ENCODE assay signal across 22 cellular contexts in the genomic region with DNA sequence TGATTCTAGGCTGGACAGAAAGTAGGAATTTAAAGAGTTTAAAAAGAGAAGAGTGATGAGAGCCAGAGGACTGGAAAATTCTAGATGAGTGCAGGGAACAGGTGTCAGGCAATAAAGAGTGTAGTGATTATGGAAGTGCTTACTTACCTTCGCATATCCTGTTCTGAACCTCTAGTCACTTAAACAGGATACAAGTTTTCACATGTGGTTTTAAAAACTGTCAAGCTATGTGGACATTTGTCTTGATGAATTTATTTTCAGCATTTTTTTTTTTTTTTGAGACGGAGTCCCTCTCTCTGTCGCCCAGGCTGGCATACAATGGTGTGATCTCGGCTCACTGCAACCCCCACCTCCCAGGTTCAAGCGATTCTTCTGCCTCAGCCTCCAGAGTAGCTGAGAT. TPM values are rescaled to one million over a fixed set of nuclear protein-coding genes. Genes with fewer than 3 reads are reported as not detected.
DNase-seq lines count a peak whose midpoint lies in the region; ATAC-seq and TF ChIP-seq lines count a peak whose summit lies in the region.
"Had no signal": no experiment of that assay in that cellular context is flagged by ENCODE, and none has a peak within 500 bp of the region (broad histone marks: within the 10 kb centered on the region; RNA-seq: fewer than 3 reads in every experiment).

No MANE protein-coding gene starts in this region.

- H3K4me2 ChIP-seq in Loucy (ENCODE audit: low read depth, low read length, poor library complexity, severe bottlenecking): peak overlapping the region; percentile 16

- H3K27ac Mint-ChIP-seq in activated CD4-positive, alpha-beta T cell treated with anti-CD3 and anti-CD28 coated beads, Interleukin-2, amount 10 ng/mL, durations not matched to agents 24 days and 14 days: no peak overlapping the region
- H3K27ac Mint-ChIP-seq in activated CD4-positive, alpha-beta T cell treated with anti-CD3 and anti-CD28 coated beads, Interleukin-2, amount 10 ng/mL, durations not matched to agents 7 days and 5 days: no peak overlapping the region
- H3K27ac Mint-ChIP-seq in effector memory CD8-positive, alpha-beta T cell: no peak overlapping the region
- no peak overlapping the region for H3K27ac Mint-ChIP-seq in natural killer cell treated with Interleukin-12 subunit alpha and Interleukin-12 subunit beta and Interleukin-15 and Interleukin-18, amount 100 ng/mL, for 72 hours
- H3K27ac Mint-ChIP-seq: CD8-positive, alpha-beta memory T cell had no signal

- POLR2A ChIA-PET in activated CD4-positive, alpha-beta T cell treated with anti-CD3 and anti-CD28 coated beads, Interleukin-2, amount 10 ng/mL, durations not matched to agents 7 days and 5 days (lab: Charles Lee): no interaction called here

- intact Hi-C loops in activated CD4-positive, alpha-beta T cell treated with anti-CD3 and anti-CD28 coated beads, Interleukin-2, amount 10 ng/mL, durations not matched to agents 24 days and 14 days (cut with micrococcal nuclease): no loop called here

- H3K4me3 ChIP-seq in Loucy (ENCODE audit: low read length, poor library complexity, severe bottlenecking): no peak overlapping the region
- H3K4me3 ChIP-seq: BLaER1 treated with 17β-estradiol and CSF1 and Interleukin-3, amounts not matched to agents 10 nM and 100 nM had no signal

- no peaks in the 10 kb centered on the region for H3K9me2 ChIP-seq in Loucy (replicated peaks; ENCODE audit: low read depth, low read length)

- no peak overlapping the region for H3K9ac ChIP-seq in Loucy (ENCODE audit: low read depth, low read length, poor library complexity, severe bottlenecking)
- H3K9ac ChIP-seq: BLaER1 treated with 17β-estradiol and CSF1 and Interleukin-3, amounts not matched to agents 10 nM and 100 nM had no signal

- H3K27me3 Mint-ChIP-seq in activated CD4-positive, alpha-beta T cell treated with anti-CD3 and anti-CD28 coated beads, Interleukin-2, amount 10 ng/mL, durations not matched to agents 24 days and 14 days: peaks cover 1% of the 10 kb centered on the region
- H3K27me3 Mint-ChIP-seq in activated CD4-positive, alpha-beta T cell treated with anti-CD3 and anti-CD28 coated beads, Interleukin-2, amount 10 ng/mL, durations not matched to agents 7 days and 5 days: no peaks in the 10 kb centered on the region
- H3K27me3 Mint-ChIP-seq in effector memory CD8-positive, alpha-beta T cell: no peaks in the 10 kb centered on the region
- no peaks in the 10 kb centered on the region for H3K27me3 Mint-ChIP-seq in natural killer cell treated with Interleukin-12 subunit alpha and Interleukin-12 subunit beta and Interleukin-15 and Interleukin-18, amount 100 ng/mL, for 72 hours
- H3K27me3 Mint-ChIP-seq: CD8-positive, alpha-beta memory T cell had no signal

- no peaks in the 10 kb centered on the region for H3K36me3 Mint-ChIP-seq in activated CD4-positive, alpha-beta T cell treated with anti-CD3 and anti-CD28 coated beads, Interleukin-2, amount 10 ng/mL, durations not matched to agents 24 days and 14 days (ENCODE audit: low read depth)
- no peaks in the 10 kb centered on the region for H3K36me3 Mint-ChIP-seq in activated CD4-positive, alpha-beta T cell treated with anti-CD3 and anti-CD28 coated beads, Interleukin-2, amount 10 ng/mL, durations not matched to agents 7 days and 5 days (ENCODE audit: low read depth)
- peaks cover 3% of the 10 kb centered on the region for H3K36me3 Mint-ChIP-seq in effector memory CD8-positive, alpha-beta T cell (ENCODE audit: insufficient read depth)
- H3K36me3 Mint-ChIP-seq in natural killer cell treated with Interleukin-12 subunit alpha and Interleukin-12 subunit beta and Interleukin-15 and Interleukin-18, amount 100 ng/mL, for 72 hours: no peaks in the 10 kb centered on the region

- ATAC-seq in effector memory CD8-positive, alpha-beta T cell (replicated peaks): peak; percentile 91
- peak; percentile 84 to 86 for ATAC-seq in natural killer cell treated with Interleukin-12 subunit alpha and Interleukin-12 subunit beta and Interleukin-15 and Interleukin-18, amount 100 ng/mL, for 72 hours
- no peak for ATAC-seq in GM21723 (IDR thresholded peaks at IDR 0.05; ENCODE audit: unreplicated experiment)
- ATAC-seq: HepG2, PC-3 had no signal

- DNase-seq in activated CD4-positive, alpha-beta T cell treated with anti-CD3 and anti-CD28 coated beads, Interleukin-2, amount 10 ng/mL, durations not matched to agents 24 days and 14 days: peak; percentile 26
- no peak for DNase-seq in activated CD4-positive, alpha-beta T cell treated with anti-CD3 and anti-CD28 coated beads, Interleukin-2, amount 10 ng/mL, durations not matched to agents 7 days and 5 days
- peak; percentile 6 to 29 (median 6) for DNase-seq in effector memory CD8-positive, alpha-beta T cell
- DNase-seq in natural killer cell treated with Interleukin-12 subunit alpha and Interleukin-12 subunit beta and Interleukin-15 and Interleukin-18, amount 100 ng/mL, for 72 hours (ENCODE audit: low spot score): no peak
- no peak for DNase-seq in NCI-H1092 treated with DMSO at 0.1 percent for 48 hours (lab: John Stamatoyannopoulos, UW)
- no peak for DNase-seq in NCI-H2171 (lab: John Stamatoyannopoulos, UW)
- DNase-seq: 8988T, Calu3, DMS153, KG1, NCI-H1105 treated with DMSO at 0.1 percent for 48 hours, NCI-H2081, NCI-H2171 treated with DMSO at 0.1 percent for 48 hours, NCI-H446 treated with DMSO at 0.1 percent for 48 hours, NCI-H526 treated with DMSO at 0.1 percent for 48 hours, PC-3, SHP77 had no signal

- H4K20me1 ChIP-seq in Loucy (ENCODE audit: insufficient read depth, low read length, poor library complexity, severe bottlenecking): no peaks in the 10 kb centered on the region
- H4K20me1 ChIP-seq: BLaER1 treated with 17β-estradiol and CSF1 and Interleukin-3, amounts not matched to agents 10 nM and 100 nM had no signal

- H3K27me3 ChIP-seq in Loucy (ENCODE audit: insufficient read depth, low read length, poor library complexity, severe bottlenecking): no peaks in the 10 kb centered on the region
- H3K27me3 ChIP-seq: BLaER1 treated with 17β-estradiol and CSF1 and Interleukin-3, amounts not matched to agents 10 nM and 100 nM had no signal

- no peak for TF ChIP-seq CTCF in Loucy (conservative IDR thresholded peaks at IDR 0.05; ENCODE audit: low read length)

- no peaks in the 10 kb centered on the region for H3K4me1 Mint-ChIP-seq in activated CD4-positive, alpha-beta T cell treated with anti-CD3 and anti-CD28 coated beads, Interleukin-2, amount 10 ng/mL, durations not matched to agents 24 days and 14 days
- no peaks in the 10 kb centered on the region for H3K4me1 Mint-ChIP-seq in activated CD4-positive, alpha-beta T cell treated with anti-CD3 and anti-CD28 coated beads, Interleukin-2, amount 10 ng/mL, durations not matched to agents 7 days and 5 days
- peaks cover 3 to 4% of the 10 kb centered on the region in 2 donors for H3K4me1 Mint-ChIP-seq in effector memory CD8-positive, alpha-beta T cell (ENCODE audit: low read depth in 2 of 2)
- peaks cover 0 to 4% of the 10 kb centered on the region in 2 donors for H3K4me1 Mint-ChIP-seq in natural killer cell treated with Interleukin-12 subunit alpha and Interleukin-12 subunit beta and Interleukin-15 and Interleukin-18, amount 100 ng/mL, for 72 hours (ENCODE audit: low read depth in 2 of 2)

- H3K9me3 Mint-ChIP-seq in activated CD4-positive, alpha-beta T cell treated with anti-CD3 and anti-CD28 coated beads, Interleukin-2, amount 10 ng/mL, durations not matched to agents 24 days and 14 days: no peaks in the 10 kb centered on the region
- no peaks in the 10 kb centered on the region for H3K9me3 Mint-ChIP-seq in activated CD4-positive, alpha-beta T cell treated with anti-CD3 and anti-CD28 coated beads, Interleukin-2, amount 10 ng/mL, durations not matched to agents 7 days and 5 days
- no peaks in the 10 kb centered on the region for H3K9me3 Mint-ChIP-seq in effector memory CD8-positive, alpha-beta T cell
- no peaks in the 10 kb centered on the region for H3K9me3 Mint-ChIP-seq in natural killer cell treated with Interleukin-12 subunit alpha and Interleukin-12 subunit beta and Interleukin-15 and Interleukin-18, amount 100 ng/mL, for 72 hours
- H3K9me3 Mint-ChIP-seq: CD8-positive, alpha-beta memory T cell had no signal

- H3K9me3 ChIP-seq in Loucy (ENCODE audit: insufficient read depth, low read depth, low read length): no peaks in the 10 kb centered on the region
- H3K9me3 ChIP-seq: BLaER1 treated with 17β-estradiol and CSF1 and Interleukin-3, amounts not matched to agents 10 nM and 100 nM had no signal

- no peaks in the 10 kb centered on the region for H3F3A ChIP-seq in Loucy (ENCODE audit: low read depth)

- peaks cover 23% of the 10 kb centered on the region for H3K4me1 ChIP-seq in Loucy (ENCODE audit: insufficient read depth, low read length, poor library complexity, severe bottlenecking)

- no peak overlapping the region for H2AFZ ChIP-seq in Loucy (ENCODE audit: low read length)

- H3K36me3 ChIP-seq in Loucy (ENCODE audit: insufficient read depth, low read length): no peaks in the 10 kb centered on the region

- CTCF ChIA-PET in activated CD4-positive, alpha-beta T cell treated with anti-CD3 and anti-CD28 coated beads, Interleukin-2, amount 10 ng/mL, durations not matched to agents 7 days and 5 days (lab: Charles Lee): interaction anchor here (0.6 kb wide), 1 partner anchor 244 kb away, joined by 3 read pairs; no protein-coding TSS in a partner anchor

- H3K4me3 Mint-ChIP-seq in activated CD4-positive, alpha-beta T cell treated with anti-CD3 and anti-CD28 coated beads, Interleukin-2, amount 10 ng/mL, durations not matched to agents 24 days and 14 days: no peak overlapping the region
- H3K4me3 Mint-ChIP-seq in activated CD4-positive, alpha-beta T cell treated with anti-CD3 and anti-CD28 coated beads, Interleukin-2, amount 10 ng/mL, durations not matched to agents 7 days and 5 days: no peak overlapping the region
- H3K4me3 Mint-ChIP-seq in effector memory CD8-positive, alpha-beta T cell: no peak overlapping the region
- no peak overlapping the region for H3K4me3 Mint-ChIP-seq in natural killer cell treated with Interleukin-12 subunit alpha and Interleukin-12 subunit beta and Interleukin-15 and Interleukin-18, amount 100 ng/mL, for 72 hours
- H3K4me3 Mint-ChIP-seq: CD8-positive, alpha-beta memory T cell had no signal

- H3K79me2 ChIP-seq in Loucy (ENCODE audit: insufficient read depth, low read length): no peaks in the 10 kb centered on the region

RNA-seq across cellular contexts. Expression of gene IL17D, which starts 34.3 kb away (rescaled TPM):
- 0.28 TPM in 1 of 2 replicates, not detected in the other for total RNA-seq in activated CD4-positive, alpha-beta T cell treated with anti-CD3 and anti-CD28 coated beads, Interleukin-2, amount 10 ng/mL, durations not matched to agents 24 days and 14 days
- not detected for total RNA-seq in activated CD4-positive, alpha-beta T cell treated with anti-CD3 and anti-CD28 coated beads, Interleukin-2, amount 10 ng/mL, durations not matched to agents 7 days and 5 days
- under 1 TPM in 1 of 2 donors, not detected in 1; 0.22 TPM for total RNA-seq in natural killer cell treated with Interleukin-12 subunit alpha and Interleukin-12 subunit beta and Interleukin-15 and Interleukin-18, amount 100 ng/mL, for 72 hours

Comparison
In these comparisons a context has a peak if more than half of its experiments do, and no peak if none do; other contexts are left out.
1. DNase-seq: peak in activated CD4-positive, alpha-beta T cell treated with anti-CD3 and anti-CD28 coated beads, Interleukin-2, amount 10 ng/mL, durations not matched to agents 24 days and 14 days (single experiment) and effector memory CD8-positive, alpha-beta T cell (3 of 3); none in activated CD4-positive, alpha-beta T cell treated with anti-CD3 and anti-CD28 coated beads, Interleukin-2, amount 10 ng/mL, durations not matched to agents 7 days and 5 days (single experiment), natural killer cell treated with Interleukin-12 subunit alpha and Interleukin-12 subunit beta and Interleukin-15 and Interleukin-18, amount 100 ng/mL, for 72 hours (single experiment), NCI-H1092 treated with DMSO at 0.1 percent for 48 hours (single experiment) and NCI-H2171 (single experiment).